Comparison of ENCODE assay signal across 1 cellular context in genomic region chr16:50066482-50067289, GRCh38.
TF ChIP-seq lines count a peak whose summit lies in the region.

No MANE protein-coding gene starts in this region.

TF ChIP-seq in HepG2, 621 proteins besides CTCF, POLR2A, EP300 and RAD21 (continued from another document and continues in another):
- TF ChIP-seq GLMP (CRISPR knock-in tag; IDR thresholded peaks at IDR 0.05; ENCODE audit: borderline replicate concordance) = no peak
- no peak for TF ChIP-seq BCLAF1 (IDR thresholded peaks at IDR 0.05)
- no peak for TF ChIP-seq ZNF784 (CRISPR knock-in tag; IDR thresholded peaks at IDR 0.05; ENCODE audit: borderline replicate concordance)
- no peak for TF ChIP-seq ZNF276 (CRISPR knock-in tag; IDR thresholded peaks at IDR 0.05; ENCODE audit: low read depth)
- no peak for TF ChIP-seq KMT2B (CRISPR knock-in tag; IDR thresholded peaks at IDR 0.05)
- TF ChIP-seq RCOR2 (CRISPR knock-in tag; IDR thresholded peaks at IDR 0.05) = no peak
- 0 out of 2 replicates have a peak, but pooled peaks have one; percentile 21 for TF ChIP-seq DR1 (CRISPR knock-in tag; IDR thresholded peaks at IDR 0.05)
- TF ChIP-seq SNAPC5 (CRISPR knock-in tag; IDR thresholded peaks at IDR 0.05; ENCODE audit: borderline replicate concordance) = no peak
- TF ChIP-seq LCORL (IDR thresholded peaks at IDR 0.05) = no peak
- no peak for TF ChIP-seq LCORL (CRISPR knock-in tag; IDR thresholded peaks at IDR 0.05)
- no peak for TF ChIP-seq MAZ (IDR thresholded peaks at IDR 0.05; ENCODE audit: borderline replicate concordance, low read depth, low read length)
- TF ChIP-seq MAZ (CRISPR knock-in tag; IDR thresholded peaks at IDR 0.05; ENCODE audit: low read depth) = no peak; the same call in 1 of the 2 replicates
- TF ChIP-seq E2F2 (CRISPR knock-in tag; IDR thresholded peaks at IDR 0.05; ENCODE audit: borderline replicate concordance) = peak; percentile 15; the same call in 1 of the 2 replicates
- no peak for TF ChIP-seq LBX2 (CRISPR knock-in tag; IDR thresholded peaks at IDR 0.05; ENCODE audit: borderline replicate concordance)
- no peak for TF ChIP-seq SP1 (IDR thresholded peaks at IDR 0.05)
- TF ChIP-seq SP1 (CRISPR knock-in tag; IDR thresholded peaks at IDR 0.05) = no peak
- TF ChIP-seq SKI (IDR thresholded peaks at IDR 0.05; ENCODE audit: partially characterized antibody) = peak; percentile 78
- TF ChIP-seq SRY (CRISPR knock-in tag; IDR thresholded peaks at IDR 0.05) = peak; percentile 85; the same call in 1 of the 2 replicates
- no peak; the same call in 1 of the 2 replicates for TF ChIP-seq ZNF790 (CRISPR knock-in tag; IDR thresholded peaks at IDR 0.05; ENCODE audit: borderline replicate concordance)
- no peak for TF ChIP-seq ZNF260 (CRISPR knock-in tag; IDR thresholded peaks at IDR 0.05; ENCODE audit: borderline replicate concordance, low read depth)
- TF ChIP-seq ZNF781 (CRISPR knock-in tag; IDR thresholded peaks at IDR 0.05; ENCODE audit: borderline replicate concordance, not compliant biosample characterization) = peak; percentile 25
- TF ChIP-seq ZSCAN25 (CRISPR knock-in tag; IDR thresholded peaks at IDR 0.05) = peak; percentile 89; the same call in 1 of the 2 replicates
- TF ChIP-seq TEF (CRISPR knock-in tag; IDR thresholded peaks at IDR 0.05) = 0 out of 2 replicates have a peak, but pooled peaks have one; percentile 12
- TF ChIP-seq KDM1A (CRISPR knock-in tag; IDR thresholded peaks at IDR 0.05) = no peak
- TF ChIP-seq ZNF225 (CRISPR knock-in tag; IDR thresholded peaks at IDR 0.05) = no peak
- no peak for TF ChIP-seq YEATS4 (CRISPR knock-in tag; IDR thresholded peaks at IDR 0.05; ENCODE audit: borderline replicate concordance)
- TF ChIP-seq ARID3A (IDR thresholded peaks at IDR 0.05; ENCODE audit: low read depth, low read length) = no peak
- TF ChIP-seq HNF4G (IDR thresholded peaks at IDR 0.05; ENCODE audit: borderline replicate concordance, low read depth, low read length) = no peak
- 0 out of 2 replicates have a peak, but pooled peaks have one; percentile 0 for TF ChIP-seq HNF4G (CRISPR knock-in tag; IDR thresholded peaks at IDR 0.05; ENCODE audit: borderline replicate concordance, low read depth)
- no peak for TF ChIP-seq SP5 (CRISPR knock-in tag; IDR thresholded peaks at IDR 0.05; ENCODE audit: borderline replicate concordance, low read depth)
- TF ChIP-seq NFRKB (IDR thresholded peaks at IDR 0.05) = no peak
- TF ChIP-seq ZNF607 (CRISPR knock-in tag; IDR thresholded peaks at IDR 0.05; ENCODE audit: borderline replicate concordance) = peak; percentile 50; the same call in 1 of the 2 replicates
- no peak for TF ChIP-seq ZBTB25 (CRISPR knock-in tag; IDR thresholded peaks at IDR 0.05)
- no peak for TF ChIP-seq ZNF382 (CRISPR knock-in tag; IDR thresholded peaks at IDR 0.05; ENCODE audit: borderline replicate concordance)
- no peak for TF ChIP-seq ZBTB21 (CRISPR knock-in tag; IDR thresholded peaks at IDR 0.05)
- no peak for TF ChIP-seq SOX5 (CRISPR knock-in tag; IDR thresholded peaks at IDR 0.05; ENCODE audit: borderline replicate concordance)
- TF ChIP-seq SPEN (CRISPR knock-in tag; IDR thresholded peaks at IDR 0.05; ENCODE audit: low read depth) = no peak
- TF ChIP-seq MYNN (CRISPR knock-in tag; IDR thresholded peaks at IDR 0.05; ENCODE audit: low read depth) = no peak
- no peak for TF ChIP-seq CHD2 (IDR thresholded peaks at IDR 0.05; ENCODE audit: low read depth, low read length)
- TF ChIP-seq CBX5 (CRISPR knock-in tag; IDR thresholded peaks at IDR 0.05; ENCODE audit: borderline replicate concordance) = no peak; the same call in 1 of the 2 replicates
- TF ChIP-seq ZNF383 (CRISPR knock-in tag; IDR thresholded peaks at IDR 0.05; ENCODE audit: borderline replicate concordance) = no peak
- peak; percentile 23; the same call in 1 of the 2 replicates for TF ChIP-seq ZNF335 (CRISPR knock-in tag; IDR thresholded peaks at IDR 0.05)
- no peak for TF ChIP-seq SMAD1 (CRISPR knock-in tag; IDR thresholded peaks at IDR 0.05; ENCODE audit: borderline replicate concordance, low read depth)
- no peak for TF ChIP-seq ZNF430 (CRISPR knock-in tag; IDR thresholded peaks at IDR 0.05)
- no peak for TF ChIP-seq KLF15 (CRISPR knock-in tag; IDR thresholded peaks at IDR 0.05; ENCODE audit: borderline replicate concordance)
